In the genomic region with DNA sequence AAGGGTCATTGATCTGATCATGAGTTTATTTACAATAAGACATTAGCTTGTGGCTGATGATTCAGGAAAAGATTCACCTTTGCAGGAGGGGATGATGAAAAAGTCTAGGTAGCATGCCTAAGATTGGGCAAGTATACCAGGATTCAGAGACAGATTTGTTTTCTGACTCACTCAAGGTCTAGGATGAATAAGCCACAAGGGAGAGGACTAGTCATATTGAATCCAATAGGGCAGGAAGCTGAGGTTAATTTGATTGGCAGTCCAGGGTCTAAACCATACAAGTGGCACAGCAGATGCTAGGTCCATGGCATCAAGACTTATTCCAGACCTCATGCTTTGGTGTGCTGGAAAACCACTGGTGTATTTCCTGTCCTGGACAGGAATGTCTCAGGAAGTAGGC, we compare ENCODE assay signal across 12 cellular contexts.
DNase-seq lines count a peak whose midpoint lies in the region; ATAC-seq, FAIRE-seq and TF ChIP-seq lines count a peak whose summit lies in the region.
"Had no signal": no experiment of that assay in that cellular context is flagged by ENCODE, and none has a peak within 500 bp of the region (broad histone marks: within the 10 kb centered on the region; RNA-seq: fewer than 3 reads in every experiment).

No MANE protein-coding gene starts in this region.

- H3K36me3 ChIP-seq in uterus, result no peaks in the 10 kb centered on the region
- H3K36me3 ChIP-seq: tibial nerve had no signal

- FAIRE-seq in urothelium cell line (lab: Jason Lieb, UNC), result peak; percentile 48

- ATAC-seq in stimulated activated naive CD8-positive, alpha-beta T cell treated with anti-CD3 and anti-CD28 coated beads, Interleukin-15, amount 100 ng/mL, for 72 hours, result peak; percentile 49
- ATAC-seq in stimulated activated naive CD8-positive, alpha-beta T cell treated with anti-CD3 and anti-CD28 coated beads, Interleukin-15, Interleukin-2, amounts not matched to agents 100 U/mL and 50 U/mL, for 24 hours, result no peak
- peak; percentile 66 for ATAC-seq in HG03045 (IDR thresholded peaks at IDR 0.05; ENCODE audit: unreplicated experiment)
- peak; percentile 81 for ATAC-seq in SK-N-SH treated with all-trans-retinoic acid at 6 μM for 48 hours

- H3K4me3 ChIP-seq in uterus, result no peak overlapping the region
- H3K4me3 ChIP-seq: tibial nerve had no signal

- TF ChIP-seq CTCF in uterus (IDR thresholded peaks at IDR 0.05), result no peak

- no peak for DNase-seq in stimulated activated naive CD8-positive, alpha-beta T cell treated with anti-CD3 and anti-CD28 coated beads, Interleukin-15, amount 100 ng/mL, for 72 hours
- no peak for DNase-seq in stimulated activated naive CD8-positive, alpha-beta T cell treated with anti-CD3 and anti-CD28 coated beads, Interleukin-15, Interleukin-2, amounts not matched to agents 100 U/mL and 50 U/mL, for 24 hours
- DNase-seq in urothelium cell line (ENCODE audit: low spot score) (peak; percentile 63), GM19238 (ENCODE audit: insufficient read length, low spot score) (no peak), superior temporal gyrus (ENCODE audit: extremely low spot score) (no peak), uterus (no peak)
- DNase-seq: activated naive CD4-positive, alpha-beta T cell treated with anti-CD3 and anti-CD28 coated beads, Interleukin-2, amount 10 ng/mL, durations not matched to agents 7 days and 5 days; NCI-H524 treated with DMSO at 0.1 percent for 48 hours; stimulated activated CD4-positive, alpha-beta T cell treated with anti-CD3 and anti-CD28 coated beads, Interleukin-15, amount 100 ng/mL, for 24 hours had no signal

- peaks cover 4 to 37% of the 10 kb centered on the region in 2 donors for H3K9me3 Mint-ChIP-seq in stimulated activated naive CD8-positive, alpha-beta T cell treated with anti-CD3 and anti-CD28 coated beads, Interleukin-15, amount 100 ng/mL, for 72 hours

- H3K27ac Mint-ChIP-seq in stimulated activated naive CD8-positive, alpha-beta T cell treated with anti-CD3 and anti-CD28 coated beads, Interleukin-15, amount 100 ng/mL, for 72 hours, result no peak overlapping the region
- H3K27ac Mint-ChIP-seq: activated naive CD4-positive, alpha-beta T cell treated with anti-CD3 and anti-CD28 coated beads, Interleukin-2, amount 10 ng/mL, durations not matched to agents 7 days and 5 days had no signal

- no peaks in the 10 kb centered on the region for H3K4me1 ChIP-seq in uterus
- H3K4me1 ChIP-seq: tibial nerve had no signal

- no peak overlapping the region for H3K27ac ChIP-seq in uterus
- H3K27ac ChIP-seq: tibial nerve had no signal

- no peaks in the 10 kb centered on the region for H3K9me3 ChIP-seq in uterus

- TF ChIP-seq POLR2A in uterus (IDR thresholded peaks at IDR 0.05), result no peak

- H3K4me1 Mint-ChIP-seq in stimulated activated naive CD8-positive, alpha-beta T cell treated with anti-CD3 and anti-CD28 coated beads, Interleukin-15, amount 100 ng/mL, for 72 hours, result no peaks in the 10 kb centered on the region
- H3K4me1 Mint-ChIP-seq: activated naive CD4-positive, alpha-beta T cell treated with anti-CD3 and anti-CD28 coated beads, Interleukin-2, amount 10 ng/mL, durations not matched to agents 7 days and 5 days had no signal

- intact Hi-C loops in uterus (cut with DNase I; ENCODE audit: low total_unique reads), result no loop called here

- H3K4me3 Mint-ChIP-seq in stimulated activated naive CD8-positive, alpha-beta T cell treated with anti-CD3 and anti-CD28 coated beads, Interleukin-15, amount 100 ng/mL, for 72 hours, result no peak overlapping the region
- H3K4me3 Mint-ChIP-seq: activated naive CD4-positive, alpha-beta T cell treated with anti-CD3 and anti-CD28 coated beads, Interleukin-2, amount 10 ng/mL, durations not matched to agents 7 days and 5 days had no signal

- H3K27me3 Mint-ChIP-seq in stimulated activated naive CD8-positive, alpha-beta T cell treated with anti-CD3 and anti-CD28 coated beads, Interleukin-15, amount 100 ng/mL, for 72 hours, result no peaks in the 10 kb centered on the region
- H3K27me3 Mint-ChIP-seq: activated naive CD4-positive, alpha-beta T cell treated with anti-CD3 and anti-CD28 coated beads, Interleukin-2, amount 10 ng/mL, durations not matched to agents 7 days and 5 days had no signal

- no peaks in the 10 kb centered on the region for H3K27me3 ChIP-seq in uterus
- H3K27me3 ChIP-seq: tibial nerve had no signal

TF ChIP-seq in SK-N-SH treated with all-trans-retinoic acid at 6 μM for 48 hours, 23 proteins besides CTCF, POLR2A, EP300 and RAD21:
- TF ChIP-seq CSRNP3 (CRISPR knock-in tag; IDR thresholded peaks at IDR 0.05) (no peak), ESRRG (CRISPR knock-in tag; IDR thresholded peaks at IDR 0.05) (no peak), ZNF8 (CRISPR knock-in tag; IDR thresholded peaks at IDR 0.05) (no peak)
- TF ChIP-seq, protein P1, sequence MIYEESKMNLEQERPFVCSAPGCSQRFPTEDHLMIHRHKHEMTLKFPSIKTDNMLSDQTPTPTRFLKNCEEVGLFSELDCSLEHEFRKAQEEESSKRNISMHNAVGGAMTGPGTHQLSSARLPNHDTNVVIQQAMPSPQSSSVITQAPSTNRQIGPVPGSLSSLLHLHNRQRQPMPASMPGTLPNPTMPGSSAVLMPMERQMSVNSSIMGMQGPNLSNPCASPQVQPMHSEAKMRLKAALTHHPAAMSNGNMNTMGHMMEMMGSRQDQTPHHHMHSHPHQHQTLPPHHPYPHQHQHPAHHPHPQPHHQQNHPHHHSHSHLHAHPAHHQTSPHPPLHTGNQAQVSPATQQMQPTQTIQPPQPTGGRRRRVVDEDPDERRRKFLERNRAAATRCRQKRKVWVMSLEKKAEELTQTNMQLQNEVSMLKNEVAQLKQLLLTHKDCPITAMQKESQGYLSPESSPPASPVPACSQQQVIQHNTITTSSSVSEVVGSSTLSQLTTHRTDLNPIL (CRISPR knock-in tag; IDR thresholded peaks at IDR 0.05; ENCODE audit: low read depth), result no peak
- TF ChIP-seq, protein P2, sequence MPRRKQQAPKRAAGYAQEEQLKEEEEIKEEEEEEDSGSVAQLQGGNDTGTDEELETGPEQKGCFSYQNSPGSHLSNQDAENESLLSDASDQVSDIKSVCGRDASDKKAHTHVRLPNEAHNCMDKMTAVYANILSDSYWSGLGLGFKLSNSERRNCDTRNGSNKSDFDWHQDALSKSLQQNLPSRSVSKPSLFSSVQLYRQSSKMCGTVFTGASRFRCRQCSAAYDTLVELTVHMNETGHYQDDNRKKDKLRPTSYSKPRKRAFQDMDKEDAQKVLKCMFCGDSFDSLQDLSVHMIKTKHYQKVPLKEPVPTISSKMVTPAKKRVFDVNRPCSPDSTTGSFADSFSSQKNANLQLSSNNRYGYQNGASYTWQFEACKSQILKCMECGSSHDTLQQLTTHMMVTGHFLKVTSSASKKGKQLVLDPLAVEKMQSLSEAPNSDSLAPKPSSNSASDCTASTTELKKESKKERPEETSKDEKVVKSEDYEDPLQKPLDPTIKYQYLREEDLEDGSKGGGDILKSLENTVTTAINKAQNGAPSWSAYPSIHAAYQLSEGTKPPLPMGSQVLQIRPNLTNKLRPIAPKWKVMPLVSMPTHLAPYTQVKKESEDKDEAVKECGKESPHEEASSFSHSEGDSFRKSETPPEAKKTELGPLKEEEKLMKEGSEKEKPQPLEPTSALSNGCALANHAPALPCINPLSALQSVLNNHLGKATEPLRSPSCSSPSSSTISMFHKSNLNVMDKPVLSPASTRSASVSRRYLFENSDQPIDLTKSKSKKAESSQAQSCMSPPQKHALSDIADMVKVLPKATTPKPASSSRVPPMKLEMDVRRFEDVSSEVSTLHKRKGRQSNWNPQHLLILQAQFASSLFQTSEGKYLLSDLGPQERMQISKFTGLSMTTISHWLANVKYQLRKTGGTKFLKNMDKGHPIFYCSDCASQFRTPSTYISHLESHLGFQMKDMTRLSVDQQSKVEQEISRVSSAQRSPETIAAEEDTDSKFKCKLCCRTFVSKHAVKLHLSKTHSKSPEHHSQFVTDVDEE (CRISPR knock-in tag; IDR thresholded peaks at IDR 0.05), result no peak
